In the genomic region with DNA sequence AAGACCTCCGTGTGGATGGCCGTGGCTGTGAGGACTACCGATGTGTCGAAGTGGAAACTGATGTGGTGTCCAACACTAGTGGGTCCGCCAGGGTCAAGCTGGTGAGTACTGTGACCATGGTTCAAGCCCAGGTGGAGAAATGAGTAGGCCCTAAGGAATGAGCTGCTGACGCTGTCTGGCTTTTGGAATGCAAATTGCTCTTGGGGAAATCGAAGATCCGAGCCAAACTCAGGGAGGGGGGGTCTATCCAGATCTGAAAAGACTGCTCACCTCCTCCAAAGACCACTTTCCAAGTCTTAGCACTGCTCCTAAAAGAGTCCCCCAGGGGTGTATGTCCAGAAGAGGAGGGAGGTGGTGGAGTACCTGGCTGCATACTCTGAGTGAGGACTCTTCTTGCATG, we compare ENCODE assay signal across 17 cellular contexts. TPM values are rescaled to one million over a fixed set of nuclear protein-coding genes. Genes with fewer than 3 reads are reported as not detected.
A peak's percentile ranks its signal among the peaks of the same experiment; 100 is the strongest.
DNase-seq lines count a peak whose midpoint lies in the region; ATAC-seq and TF ChIP-seq lines count a peak whose summit lies in the region.
"Had no signal": no experiment of that assay in that cellular context is flagged by ENCODE, and none has a peak within 500 bp of the region (broad histone marks: within the 10 kb centered on the region; RNA-seq: fewer than 3 reads in every experiment).

No MANE protein-coding gene starts in this region.

- H3K4me1 ChIP-seq in left ventricle myocardium inferior (peaks cover 61% of the 10 kb centered on the region), skeletal muscle tissue (ENCODE audit: control insufficient read depth in 3 of 3, insufficient read depth in 3 of 3, low read length in 3 of 3) (peaks cover 18 to 35% (median 30%) of the 10 kb centered on the region in 3 donors), upper lobe of left lung (peaks cover 11 to 24% (median 14%) of the 10 kb centered on the region in 4 donors)

- no peak for TF ChIP-seq EP300 in upper lobe of left lung (IDR thresholded peaks at IDR 0.05)

- H3K36me3 Mint-ChIP-seq in T-helper 17 cell (ENCODE audit: low read depth), result peaks cover 2% of the 10 kb centered on the region

- no peak for TF ChIP-seq POLR2A in upper lobe of left lung (IDR thresholded peaks at IDR 0.05)

- H3K27me3 Mint-ChIP-seq in T-helper 17 cell, result no peaks in the 10 kb centered on the region

- TF ChIP-seq CTCF in left ventricle myocardium inferior (IDR thresholded peaks at IDR 0.05; ENCODE audit: borderline replicate concordance), result no peak
- TF ChIP-seq CTCF in upper lobe of left lung (IDR thresholded peaks at IDR 0.05), result no peak

- H3K4me3 ChIP-seq in left ventricle myocardium inferior, result no peak overlapping the region
- H3K4me3 ChIP-seq in skeletal muscle tissue (ENCODE audit: low read length in 3 of 3), result no peak overlapping the region
- no peak overlapping the region for H3K4me3 ChIP-seq in upper lobe of left lung
- H3K4me3 ChIP-seq: A549 had no signal

- peak overlapping the region; percentile 43 for H3K27ac Mint-ChIP-seq in T-helper 17 cell
- H3K27ac Mint-ChIP-seq: CD8-positive, alpha-beta T cell had no signal

- no peak overlapping the region for H3K4me3 Mint-ChIP-seq in T-helper 17 cell
- H3K4me3 Mint-ChIP-seq: CD8-positive, alpha-beta T cell had no signal

- ATAC-seq in left cardiac atrium (no peak), T-helper 17 cell (no peak), GM21737 (IDR thresholded peaks at IDR 0.05; ENCODE audit: unreplicated experiment) (no peak), upper lobe of left lung (ENCODE audit: low FRiP score in 2 of 2) (no peak)
- ATAC-seq: A549; CD8-positive, alpha-beta T cell; HCT116 had no signal

- H3K9me3 ChIP-seq in left ventricle myocardium inferior (replicated peaks) (no peaks in the 10 kb centered on the region), T-helper 17 cell (ENCODE audit: control insufficient read depth, low read length, poor library complexity, severe bottlenecking) (no peaks in the 10 kb centered on the region), skeletal muscle tissue (ENCODE audit: control insufficient read depth in 3 of 3, low read length in 3 of 3) (no peaks in the 10 kb centered on the region), upper lobe of left lung (no peaks in the 10 kb centered on the region)
- H3K9me3 ChIP-seq: A549, BE2C had no signal

- H3K27ac ChIP-seq in left ventricle myocardium inferior (replicated peaks), result peak overlapping the region; percentile 62
- H3K27ac ChIP-seq in skeletal muscle tissue (ENCODE audit: low read depth, low read length), result peak overlapping the region; percentile 57
- no peak overlapping the region for H3K27ac ChIP-seq in upper lobe of left lung
- H3K27ac ChIP-seq: A549, C4-2B had no signal

- H3K4me1 Mint-ChIP-seq in T-helper 17 cell, result peaks cover 46% of the 10 kb centered on the region

- H3K9ac ChIP-seq in skeletal muscle tissue (ENCODE audit: low read depth in 1 of 3, low read length in 3 of 3), result no peak overlapping the region

- H3K27me3 ChIP-seq in left ventricle myocardium inferior (ENCODE audit: low read depth), result no peaks in the 10 kb centered on the region
- no peaks in the 10 kb centered on the region for H3K27me3 ChIP-seq in skeletal muscle tissue (ENCODE audit: control insufficient read depth in 3 of 3, insufficient read depth in 3 of 3, low read length in 3 of 3)
- no peaks in the 10 kb centered on the region for H3K27me3 ChIP-seq in upper lobe of left lung
- H3K27me3 ChIP-seq: BE2C had no signal

- DNase-seq in left ventricle myocardium inferior, result no peak
- DNase-seq in left cardiac atrium, result no peak
- no peak for DNase-seq in T-helper 17 cell
- peak; percentile 58 for DNase-seq in astrocyte of the hippocampus (ENCODE audit: low read depth, low spot score)
- DNase-seq in NCI-H1930 (lab: John Stamatoyannopoulos, UW), result no peak
- DNase-seq in upper lobe of left lung, result no peak
- DNase-seq: BE2C; CD8-positive, alpha-beta T cell; COR-L47; DMS153; DMS79 treated with DMSO at 0.1 percent for 48 hours; EL had no signal

- intact Hi-C loops in left ventricle myocardium inferior (cut with micrococcal nuclease) (no loop called here), left cardiac atrium (cut with DNase I) (no loop called here)

- WGBS in upper lobe of left lung, 2 donors, result 92 to 96% methylated on average over 8 of the region's 8 CpGs

- H3K36me3 ChIP-seq in left ventricle myocardium inferior (peaks cover 18% of the 10 kb centered on the region), skeletal muscle tissue (ENCODE audit: control insufficient read depth in 3 of 3, insufficient read depth in 3 of 3, low read length in 3 of 3) (peaks cover 13 to 28% (median 21%) of the 10 kb centered on the region in 3 donors), upper lobe of left lung (peaks cover 0 to 24% (median 8%) of the 10 kb centered on the region in 4 donors)

RNA-seq across cellular contexts. Expression of a gene that starts 13.1 kb away (rescaled TPM):
- total RNA-seq in left ventricle myocardium inferior (27.2 TPM), left cardiac atrium (10 to 100 TPM; 21.0 to 32.1 TPM), T-helper 17 cell (10 to 100 TPM; 36.5 to 36.9 TPM), skeletal muscle tissue (36.0 TPM), upper lobe of left lung (10 to 100 TPM; 35.8 to 55.5 (median 41.1) TPM)

RNA-seq across cellular contexts. Expression of a gene that starts 13.2 kb away (rescaled TPM):
- total RNA-seq in left ventricle myocardium inferior, result 40.2 TPM
- 10 to 100 TPM; 42.7 to 45.5 TPM for total RNA-seq in left cardiac atrium
- 10 to 100 TPM; 43.5 to 51.4 TPM for total RNA-seq in T-helper 17 cell
- 25.6 TPM for total RNA-seq in skeletal muscle tissue
- 100 to 1,000 TPM in 5 of 6 donors, 10 to 100 TPM in 1; 98.0 to 179 (median 115) TPM for total RNA-seq in upper lobe of left lung

RNA-seq across cellular contexts. Expression of a gene that starts 37.0 kb away (rescaled TPM):
- total RNA-seq in left ventricle myocardium inferior (80.8 TPM), left cardiac atrium (100 to 1,000 TPM; 107 to 132 TPM), T-helper 17 cell (under 1 TPM in 1 of 2 donors, not detected in 1; 0.99 TPM), skeletal muscle tissue (129 TPM), upper lobe of left lung (100 to 1,000 TPM in 4 of 6 donors, 10 to 100 TPM in 1, 1 to 10 TPM in 1; 6.3 to 332 (median 140) TPM)

Comparison
In these comparisons a context has a peak if more than half of its experiments do, and no peak if none do; other contexts are left out.
1. H3K27ac ChIP-seq: peak in left ventricle myocardium inferior (single experiment) and skeletal muscle tissue (single experiment); none in upper lobe of left lung (0 of 4).